9 cellular contexts compared by ENCODE assay signal in the genomic region with DNA sequence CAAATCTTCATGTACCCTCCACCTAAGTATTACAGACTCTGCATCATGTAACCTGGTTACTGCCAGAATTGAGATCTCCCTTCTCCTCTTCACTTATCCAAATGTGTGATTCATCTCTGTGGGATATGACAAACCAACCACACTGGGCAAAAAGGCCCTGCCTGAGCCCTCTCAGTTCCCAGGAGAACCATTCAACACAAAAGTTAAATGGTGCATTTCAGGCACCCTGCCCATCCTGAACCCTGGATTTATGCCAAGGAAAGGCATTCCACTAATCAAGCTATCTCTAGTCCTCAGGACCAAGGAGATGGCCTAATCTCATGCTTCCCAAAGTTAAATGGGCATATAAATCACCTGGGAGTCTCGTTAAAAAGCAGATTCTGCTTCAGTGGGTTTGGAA.
DNase-seq lines count a peak whose midpoint lies in the region; ATAC-seq, FAIRE-seq and TF ChIP-seq lines count a peak whose summit lies in the region.
"Had no signal": no experiment of that assay in that cellular context is flagged by ENCODE, and none has a peak within 500 bp of the region (broad histone marks: within the 10 kb centered on the region; RNA-seq: fewer than 3 reads in every experiment).

No MANE protein-coding gene starts in this region.

- H3K4me3 Mint-ChIP-seq in Caco-2 (ENCODE audit: unreplicated experiment): no peak overlapping the region

- peak; percentile 70 for ATAC-seq in HCT116
- peak; percentile 77 for ATAC-seq in SK-N-SH treated with all-trans-retinoic acid at 6 μM for 48 hours
- ATAC-seq in sciatic nerve: no peak
- no peak for ATAC-seq in HG02840 (IDR thresholded peaks at IDR 0.05; ENCODE audit: low FRiP score, unreplicated experiment)
- ATAC-seq in HG02642 (IDR thresholded peaks at IDR 0.05; ENCODE audit: poor library complexity, unreplicated experiment): no peak

- H3K36me3 Mint-ChIP-seq in Caco-2 (ENCODE audit: insufficient read depth, unreplicated experiment): no peaks in the 10 kb centered on the region

- TF ChIP-seq CTCF in HCT116 (IDR thresholded peaks at IDR 0.05 in 2 of 3, conservative IDR thresholded peaks at IDR 0.05 in 1 of 3; ENCODE audit: borderline replicate concordance in 1 of 3, insufficient read depth in 1 of 3, low read depth in 2 of 3, low read length in 2 of 3) (no peak), keratinocyte (optimal IDR thresholded peaks at IDR 0.05 in 1 of 3, IDR thresholded peaks at IDR 0.05 in 1 of 3, conservative IDR thresholded peaks at IDR 0.05 in 1 of 3; ENCODE audit: extremely low read depth in 1 of 3, insufficient read depth in 2 of 3, low read length in 3 of 3) (no peak), Caco-2 (IDR thresholded peaks at IDR 0.05; ENCODE audit: insufficient read depth in 1 of 2, low read depth in 1 of 2, low read length in 1 of 2, severe bottlenecking in 1 of 2, unreplicated experiment in 1 of 2) (no peak)

- POLR2A ChIA-PET in HCT116 (lab: Charles Lee) (no interaction called here), Caco-2 (lab: Charles Lee) (no interaction called here)

- H3K9me1 ChIP-seq in keratinocyte (ENCODE audit: control insufficient read depth, extremely low read depth, insufficient read depth, low read length): no peaks in the 10 kb centered on the region

- TF ChIP-seq POLR2A in HCT116 (IDR thresholded peaks at IDR 0.05; ENCODE audit: borderline replicate concordance, extremely low read depth, insufficient read depth, insufficient read length): no peak

- RAD21 ChIA-PET in HCT116 (lab: Charles Lee; ENCODE audit: low non-redundant PET in 1 of 2, low total read pairs in 2 of 2, uncharacterized antibody in 2 of 2, unreplicated experiment in 2 of 2): no interaction called here

- H2AFZ ChIP-seq in HCT116 (ENCODE audit: low read depth, low read length, poor library complexity, severe bottlenecking) (no peak overlapping the region), keratinocyte (ENCODE audit: control insufficient read depth, low read length) (no peak overlapping the region)

- H3K27me3 Mint-ChIP-seq in Caco-2 (ENCODE audit: insufficient read depth, unreplicated experiment): no peaks in the 10 kb centered on the region

- CTCF ChIA-PET in HCT116 (lab: Charles Lee): no interaction called here
- CTCF ChIA-PET in Caco-2 (lab: Charles Lee): no interaction called here

- H3K36me3 ChIP-seq in HCT116 (ENCODE audit: control insufficient read depth in 1 of 2, insufficient read depth in 2 of 2, low read length in 2 of 2) (no peaks in the 10 kb centered on the region), keratinocyte (ENCODE audit: control insufficient read depth in 2 of 2, extremely low read depth in 1 of 2, insufficient read depth in 2 of 2, low read length in 2 of 2) (no peaks in the 10 kb centered on the region), Caco-2 (ENCODE audit: control insufficient read depth, insufficient read depth, low read length) (no peaks in the 10 kb centered on the region)

- H3K27ac ChIP-seq in HCT116 (ENCODE audit: low read depth, low read length) (peak overlapping the region; percentile 42), keratinocyte (ENCODE audit: control insufficient read depth, insufficient read depth, low read length) (peak overlapping the region; percentile 59)

- H3K9me3 ChIP-seq in HCT116 (ENCODE audit: control insufficient read depth in 1 of 2, insufficient read depth in 1 of 2, low read depth in 1 of 2, low read length in 2 of 2) (no peaks in the 10 kb centered on the region), keratinocyte (ENCODE audit: control insufficient read depth, low read depth, low read length) (no peaks in the 10 kb centered on the region), Caco-2 (no peaks in the 10 kb centered on the region)

- H3K9ac ChIP-seq in HCT116 (ENCODE audit: low read length) (no peak overlapping the region), keratinocyte (ENCODE audit: control insufficient read depth, extremely low read depth, insufficient read depth, low read length) (no peak overlapping the region)

- no peak overlapping the region for H3K27ac Mint-ChIP-seq in Caco-2 (ENCODE audit: unreplicated experiment)

- H3K9me2 ChIP-seq in HCT116 (ENCODE audit: insufficient read depth): no peaks in the 10 kb centered on the region

- peaks cover 72 to 78% of the 10 kb centered on the region in 2 experiments for H3K4me1 ChIP-seq in HCT116 (ENCODE audit: control insufficient read depth in 1 of 2, insufficient read depth in 2 of 2, low read length in 2 of 2)
- peaks cover 83% of the 10 kb centered on the region for H3K4me1 ChIP-seq in keratinocyte (ENCODE audit: control insufficient read depth, extremely low read depth, insufficient read depth, low read length)
- H3K4me1 ChIP-seq in Caco-2: peaks cover 24% of the 10 kb centered on the region

- intact Hi-C loops in HCT116 (cut with micrococcal nuclease): no loop called here
- intact Hi-C loops in sciatic nerve (cut with DNase I): no loop called here
- intact Hi-C loops in Caco-2 (cut with micrococcal nuclease; ENCODE audit: unreplicated experiment): no loop called here

- dilution Hi-C loops in keratinocyte (cut with MboI; ENCODE audit: extremely low pct_ligation_motif_present, low sequenced_read_pairs): no loop called here

- H3K4me2 ChIP-seq in HCT116 (ENCODE audit: low read length) (peak overlapping the region; percentile 49), keratinocyte (ENCODE audit: control insufficient read depth, extremely low read depth, insufficient read depth, low read depth, low read length) (peak overlapping the region; percentile 47)

- H3K4me1 Mint-ChIP-seq in Caco-2 (ENCODE audit: low read depth, unreplicated experiment): peaks cover 10% of the 10 kb centered on the region

- H3K9me3 Mint-ChIP-seq in Caco-2 (ENCODE audit: unreplicated experiment): no peaks in the 10 kb centered on the region

- H4K20me1 ChIP-seq in HCT116 (ENCODE audit: insufficient read depth) (no peaks in the 10 kb centered on the region), keratinocyte (ENCODE audit: control insufficient read depth, extremely low read depth, insufficient read depth, low read length) (no peaks in the 10 kb centered on the region)

- H3K4me3 ChIP-seq in HCT116 (replicated peaks in 1 of 2; ENCODE audit: low read depth in 1 of 2, low read length in 2 of 2) (no peak overlapping the region), keratinocyte (ENCODE audit: control insufficient read depth in 2 of 3, extremely low read depth in 1 of 3, insufficient read depth in 2 of 3, low read depth in 1 of 3, low read length in 3 of 3) (no peak overlapping the region), Caco-2 (ENCODE audit: low read depth, low read length) (no peak overlapping the region)

- no TSS peak for BruUV-seq in HCT116 (replicated peaks; lab: Mats Ljungman, UMichigan)
- no TSS peak for BruUV-seq in Caco-2 (replicated peaks; lab: Mats Ljungman, UMichigan)

- DNase-seq in COLO829 (ENCODE audit: low spot score) (peak; percentile 80), HCT116 (ENCODE audit: low read depth, low spot score) (peak; percentile 77), keratinocyte (ENCODE audit: low read depth, low spot score) (peak; percentile 64), sciatic nerve (ENCODE audit: low spot score) (no peak), Caco-2 (no peak)
- DNase-seq: effector CD8-positive, alpha-beta T cell had no signal

- peak; percentile 94 for FAIRE-seq in keratinocyte (lab: Jason Lieb, UNC)

- H3K27me3 ChIP-seq in HCT116 (ENCODE audit: insufficient read depth, low read length) (no peaks in the 10 kb centered on the region), keratinocyte (ENCODE audit: control insufficient read depth, extremely low read depth, insufficient read depth, low read length) (no peaks in the 10 kb centered on the region), Caco-2 (replicated peaks; ENCODE audit: control insufficient read depth, insufficient read depth, low read length) (no peaks in the 10 kb centered on the region)

- H3K79me2 ChIP-seq in HCT116 (ENCODE audit: insufficient read depth, low read length) (no peaks in the 10 kb centered on the region), keratinocyte (ENCODE audit: control insufficient read depth, insufficient read depth, low read length) (no peaks in the 10 kb centered on the region)

- no peak for TF ChIP-seq RAD21 in HCT116 (IDR thresholded peaks at IDR 0.05; ENCODE audit: low read depth)

TF ChIP-seq in HCT116, 20 proteins besides CTCF, POLR2A, EP300 and RAD21 (continues in another document):
- peak; percentile 75; the same call in 1 of the 2 replicates for TF ChIP-seq CBX3 (IDR thresholded peaks at IDR 0.05; ENCODE audit: low read depth)
- TF ChIP-seq, protein P1, sequence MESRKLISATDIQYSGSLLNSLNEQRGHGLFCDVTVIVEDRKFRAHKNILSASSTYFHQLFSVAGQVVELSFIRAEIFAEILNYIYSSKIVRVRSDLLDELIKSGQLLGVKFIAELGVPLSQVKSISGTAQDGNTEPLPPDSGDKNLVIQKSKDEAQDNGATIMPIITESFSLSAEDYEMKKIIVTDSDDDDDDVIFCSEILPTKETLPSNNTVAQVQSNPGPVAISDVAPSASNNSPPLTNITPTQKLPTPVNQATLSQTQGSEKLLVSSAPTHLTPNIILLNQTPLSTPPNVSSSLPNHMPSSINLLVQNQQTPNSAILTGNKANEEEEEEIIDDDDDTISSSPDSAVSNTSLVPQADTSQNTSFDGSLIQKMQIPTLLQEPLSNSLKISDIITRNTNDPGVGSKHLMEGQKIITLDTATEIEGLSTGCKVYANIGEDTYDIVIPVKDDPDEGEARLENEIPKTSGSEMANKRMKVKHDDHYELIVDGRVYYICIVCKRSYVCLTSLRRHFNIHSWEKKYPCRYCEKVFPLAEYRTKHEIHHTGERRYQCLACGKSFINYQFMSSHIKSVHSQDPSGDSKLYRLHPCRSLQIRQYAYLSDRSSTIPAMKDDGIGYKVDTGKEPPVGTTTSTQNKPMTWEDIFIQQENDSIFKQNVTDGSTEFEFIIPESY (IDR thresholded peaks at IDR 0.05; ENCODE audit: extremely low read depth, insufficient replicate concordance, low read length): no peak

TF ChIP-seq in SK-N-SH treated with all-trans-retinoic acid at 6 μM for 48 hours, 23 proteins besides CTCF, POLR2A, EP300 and RAD21 (continues in another document):
- TF ChIP-seq ISL1 (CRISPR knock-in tag; IDR thresholded peaks at IDR 0.05): peak; percentile 65
- no peak for TF ChIP-seq CSRNP3 (CRISPR knock-in tag; IDR thresholded peaks at IDR 0.05)

Comparison
In these comparisons a context has a peak if more than half of its experiments do, and no peak if none do; other contexts are left out.
1. DNase-seq: peak in COLO829 (single experiment), HCT116 (single experiment) and keratinocyte (single experiment); none in sciatic nerve (single experiment) and Caco-2 (0 of 2).
2. ATAC-seq: peak in HCT116 (single experiment) and SK-N-SH treated with all-trans-retinoic acid at 6 μM for 48 hours (single experiment); none in sciatic nerve (single experiment), HG02840 (single experiment) and HG02642 (single experiment).